Comparison of ENCODE assay signal across 7 cellular contexts in genomic region chr13:44171151-44171550, GRCh38.
"Had no signal": no experiment of that assay in that cellular context is flagged by ENCODE, and none has a peak within 500 bp of the region (broad histone marks: within the 10 kb centered on the region; RNA-seq: fewer than 3 reads in every experiment).

No MANE protein-coding gene starts in this region.

- DNase-seq: GM23248, GOT3, H7, HFFc6, IMR-90 had no signal

- H3K27ac ChIP-seq: GM23248 had no signal

- H3K9me3 Mint-ChIP-seq: HFFc6 had no signal

- H3K27ac Mint-ChIP-seq: HFFc6 had no signal

- H3K9me3 ChIP-seq: HAP-1 had no signal

- H3K4me3 Mint-ChIP-seq: HFFc6 had no signal

- H3K4me3 ChIP-seq: GM23248, HAP-1 had no signal

- ATAC-seq: HCT116 had no signal

- H3K4me1 ChIP-seq: HAP-1 had no signal

- H3K36me3 ChIP-seq: HAP-1 had no signal
